Comparison of ENCODE assay signal across 8 cellular contexts in the genomic region with DNA sequence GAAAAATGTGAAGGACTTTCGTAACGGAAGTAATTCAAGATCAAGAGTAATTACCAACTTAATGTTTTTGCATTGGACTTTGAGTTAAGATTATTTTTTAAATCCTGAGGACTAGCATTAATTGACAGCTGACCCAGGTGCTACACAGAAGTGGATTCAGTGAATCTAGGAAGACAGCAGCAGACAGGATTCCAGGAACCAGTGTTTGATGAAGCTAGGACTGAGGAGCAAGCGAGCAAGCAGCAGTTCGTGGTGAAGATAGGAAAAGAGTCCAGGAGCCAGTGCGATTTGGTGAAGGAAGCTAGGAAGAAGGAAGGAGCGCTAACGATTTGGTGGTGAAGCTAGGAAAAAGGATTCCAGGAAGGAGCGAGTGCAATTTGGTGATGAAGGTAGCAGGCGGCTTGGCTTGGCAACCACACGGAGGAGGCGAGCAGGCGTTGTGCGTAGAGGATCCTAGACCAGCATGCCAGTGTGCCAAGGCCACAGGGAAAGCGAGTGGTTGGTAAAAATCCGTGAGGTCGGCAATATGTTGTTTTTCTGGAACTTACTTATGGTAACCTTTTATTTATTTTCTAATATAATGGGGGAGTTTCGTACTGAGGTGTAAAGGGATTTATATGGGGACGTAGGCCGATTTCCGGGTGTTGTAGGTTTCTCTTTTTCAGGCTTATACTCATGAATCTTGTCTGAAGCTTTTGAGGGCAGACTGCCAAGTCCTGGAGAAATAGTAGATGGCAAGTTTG. TPM values are rescaled to one million over a fixed set of nuclear protein-coding genes. Genes with fewer than 3 reads are reported as not detected.
DNase-seq lines count a peak whose midpoint lies in the region; ATAC-seq and TF ChIP-seq lines count a peak whose summit lies in the region.

No MANE protein-coding gene starts in this region.

- H3K4me2 ChIP-seq in Loucy (ENCODE audit: low read depth, low read length, poor library complexity, severe bottlenecking), result peak overlapping the region; percentile 98

- peak overlapping the region; percentile 100 for H3K9ac ChIP-seq in Loucy (ENCODE audit: low read depth, low read length, poor library complexity, severe bottlenecking)

- H3K9me3 Mint-ChIP-seq in glutamatergic neuron (ENCODE audit: unreplicated experiment), result peaks cover 48% of the 10 kb centered on the region

- peak; percentile 18 to 75 for TF ChIP-seq POLR2A in heart left ventricle (IDR thresholded peaks at IDR 0.05)

- H3F3A ChIP-seq in Loucy (ENCODE audit: low read depth), result peaks cover 50% of the 10 kb centered on the region

- peaks cover 48% of the 10 kb centered on the region for H3K4me1 ChIP-seq in Loucy (ENCODE audit: insufficient read depth, low read length, poor library complexity, severe bottlenecking)
- H3K4me1 ChIP-seq in heart left ventricle, result peaks cover 4 to 36% (median 28%) of the 10 kb centered on the region in 12 donors

- peaks cover 30% of the 10 kb centered on the region for H3K36me3 Mint-ChIP-seq in glutamatergic neuron (ENCODE audit: unreplicated experiment)

- TF ChIP-seq CTCF in Loucy (conservative IDR thresholded peaks at IDR 0.05; ENCODE audit: low read length), result no peak
- no peak for TF ChIP-seq CTCF in heart left ventricle (IDR thresholded peaks at IDR 0.05)
- no peak for TF ChIP-seq CTCF in glutamatergic neuron (IDR thresholded peaks at IDR 0.05; ENCODE audit: partially characterized antibody, unreplicated experiment)

- peaks cover 91% of the 10 kb centered on the region for H3K79me2 ChIP-seq in Loucy (ENCODE audit: insufficient read depth, low read length)

- H3K4me1 Mint-ChIP-seq in glutamatergic neuron (ENCODE audit: low read depth, unreplicated experiment), result peaks cover 20% of the 10 kb centered on the region

- no peak overlapping the region for H3K27ac Mint-ChIP-seq in glutamatergic neuron (ENCODE audit: unreplicated experiment)

- 0 to 1% (median 0%) methylated on average over 20 of the region's 20 CpGs for WGBS in heart left ventricle, 4 donors

- H3K9me3 ChIP-seq in Loucy (ENCODE audit: insufficient read depth, low read depth, low read length) (no peaks in the 10 kb centered on the region), heart left ventricle (no peaks in the 10 kb centered on the region)

- intact Hi-C loops in heart left ventricle (cut with DNase I), result no loop called here

- ATAC-seq in heart left ventricle (no peak), HG02763 (IDR thresholded peaks at IDR 0.05; ENCODE audit: unreplicated experiment) (no peak), HG03135 (IDR thresholded peaks at IDR 0.05; ENCODE audit: unreplicated experiment) (no peak)

- no peak overlapping the region for H2AFZ ChIP-seq in Loucy (ENCODE audit: low read length)

- peaks cover 20% of the 10 kb centered on the region for H3K27me3 Mint-ChIP-seq in glutamatergic neuron (ENCODE audit: unreplicated experiment)

- peaks cover 54% of the 10 kb centered on the region for H3K27me3 ChIP-seq in Loucy (ENCODE audit: insufficient read depth, low read length, poor library complexity, severe bottlenecking)
- H3K27me3 ChIP-seq in heart left ventricle, result no peaks in the 10 kb centered on the region

- H3K36me3 ChIP-seq in Loucy (ENCODE audit: insufficient read depth, low read length) (peaks cover 53% of the 10 kb centered on the region), heart left ventricle (peaks cover 15 to 53% (median 43%) of the 10 kb centered on the region in 9 donors)

- H3K4me3 ChIP-seq in Loucy (ENCODE audit: low read length, poor library complexity, severe bottlenecking) (peak overlapping the region; percentile 95), heart left ventricle (peak overlapping the region; percentile 70 to 90 (median 81)), skeletal muscle cell (ENCODE audit: low read depth, low read length) (peak overlapping the region; percentile 82)

- no peak overlapping the region for H3K4me3 Mint-ChIP-seq in glutamatergic neuron (ENCODE audit: unreplicated experiment)

- peak overlapping the region; percentile 90 to 100 (median 99) for H3K27ac ChIP-seq in heart left ventricle

- DNase-seq in ELF-1 (ENCODE audit: low read depth, low spot score), result peak; percentile 66
- peak; percentile 48 for DNase-seq in activated CD4-positive, alpha-beta T cell treated with anti-CD3 and anti-CD28 coated beads, Interleukin-2, amount 50 U/mL, for 1 hour
- DNase-seq in heart left ventricle, result peak in 2 of 5 donors; percentile 42 to 46
- DNase-seq in skeletal muscle cell (ENCODE audit: low read depth), result no peak
- no peak for DNase-seq in glutamatergic neuron

- H4K20me1 ChIP-seq in Loucy (ENCODE audit: insufficient read depth, low read length, poor library complexity, severe bottlenecking), result peaks cover 63% of the 10 kb centered on the region

- H3K9me2 ChIP-seq in Loucy (replicated peaks; ENCODE audit: low read depth, low read length), result no peaks in the 10 kb centered on the region

RNA-seq across cellular contexts. Expression of gene MALAT1, which starts 1.6 kb away (rescaled TPM):
- total RNA-seq in heart left ventricle (1,000 to 10,000 TPM; 1,047 to 9,662 (median 6,606) TPM), glutamatergic neuron (ENCODE audit: unreplicated experiment) (18,218 TPM)
- polyA plus RNA-seq in heart left ventricle, result 1,000 to 10,000 TPM; 1,168 to 4,497 TPM

RNA-seq across cellular contexts. Expression of gene SCYL1, which starts 24.4 kb away (rescaled TPM):
- total RNA-seq in heart left ventricle (100 to 1,000 TPM in 1 of 9 donors, 10 to 100 TPM in 8; 51.6 to 135 (median 62.2) TPM), glutamatergic neuron (ENCODE audit: unreplicated experiment) (80.0 TPM)
- 10 to 100 TPM; 86.6 to 90.2 TPM for polyA plus RNA-seq in heart left ventricle

RNA-seq across cellular contexts. Expression of gene LTBP3, which starts 57.7 kb away (rescaled TPM):
- total RNA-seq in heart left ventricle (100 to 1,000 TPM in 1 of 9 donors, 10 to 100 TPM in 8; 51.4 to 125 (median 88.9) TPM), glutamatergic neuron (ENCODE audit: unreplicated experiment) (2.5 TPM)
- polyA plus RNA-seq in heart left ventricle, result 10 to 100 TPM; 26.3 to 36.3 TPM

Comparison
In these comparisons a context has a peak if more than half of its experiments do, and no peak if none do; other contexts are left out.
1. DNase-seq: peak in ELF-1 (single experiment) and activated CD4-positive, alpha-beta T cell treated with anti-CD3 and anti-CD28 coated beads, Interleukin-2, amount 50 U/mL, for 1 hour (single experiment); none in skeletal muscle cell (single experiment) and glutamatergic neuron (single experiment).
2. RNA of gene LTBP3, which starts 57.7 kb away (total RNA-seq): 51.4 to 125 TPM in heart left ventricle; 2.5 TPM in glutamatergic neuron (single experiment); every median in the first group is over 10 times any median in the second.
3. Peak in every context shown above with its lines, with median percentiles within 50 percentile points of each other: H3K4me3 ChIP-seq.